1 cellular context compared by ENCODE assay signal in genomic region chr3:100075731-100076543, GRCh38.
TF ChIP-seq lines count a peak whose summit lies in the region.

No MANE protein-coding gene starts in this region.

TF ChIP-seq in HepG2, 621 proteins besides CTCF, POLR2A, EP300 and RAD21 (continued from another document and continues in another):
- TF ChIP-seq, protein P1, sequence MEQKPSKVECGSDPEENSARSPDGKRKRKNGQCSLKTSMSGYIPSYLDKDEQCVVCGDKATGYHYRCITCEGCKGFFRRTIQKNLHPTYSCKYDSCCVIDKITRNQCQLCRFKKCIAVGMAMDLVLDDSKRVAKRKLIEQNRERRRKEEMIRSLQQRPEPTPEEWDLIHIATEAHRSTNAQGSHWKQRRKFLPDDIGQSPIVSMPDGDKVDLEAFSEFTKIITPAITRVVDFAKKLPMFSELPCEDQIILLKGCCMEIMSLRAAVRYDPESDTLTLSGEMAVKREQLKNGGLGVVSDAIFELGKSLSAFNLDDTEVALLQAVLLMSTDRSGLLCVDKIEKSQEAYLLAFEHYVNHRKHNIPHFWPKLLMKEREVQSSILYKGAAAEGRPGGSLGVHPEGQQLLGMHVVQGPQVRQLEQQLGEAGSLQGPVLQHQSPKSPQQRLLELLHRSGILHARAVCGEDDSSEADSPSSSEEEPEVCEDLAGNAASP (CRISPR knock-in tag; IDR thresholded peaks at IDR 0.05; ENCODE audit: borderline replicate concordance), result peak; percentile 88; the same call in 1 of the 2 replicates
- TF ChIP-seq RFXAP (CRISPR knock-in tag; IDR thresholded peaks at IDR 0.05; ENCODE audit: borderline replicate concordance), result peak; percentile 17; the same call in 1 of the 2 replicates
- TF ChIP-seq MED13 (CRISPR knock-in tag; IDR thresholded peaks at IDR 0.05), result peak; percentile 94
- TF ChIP-seq POLR2AphosphoS2 (IDR thresholded peaks at IDR 0.05; ENCODE audit: low read depth, low read length), result no peak
- TF ChIP-seq, protein P2, sequence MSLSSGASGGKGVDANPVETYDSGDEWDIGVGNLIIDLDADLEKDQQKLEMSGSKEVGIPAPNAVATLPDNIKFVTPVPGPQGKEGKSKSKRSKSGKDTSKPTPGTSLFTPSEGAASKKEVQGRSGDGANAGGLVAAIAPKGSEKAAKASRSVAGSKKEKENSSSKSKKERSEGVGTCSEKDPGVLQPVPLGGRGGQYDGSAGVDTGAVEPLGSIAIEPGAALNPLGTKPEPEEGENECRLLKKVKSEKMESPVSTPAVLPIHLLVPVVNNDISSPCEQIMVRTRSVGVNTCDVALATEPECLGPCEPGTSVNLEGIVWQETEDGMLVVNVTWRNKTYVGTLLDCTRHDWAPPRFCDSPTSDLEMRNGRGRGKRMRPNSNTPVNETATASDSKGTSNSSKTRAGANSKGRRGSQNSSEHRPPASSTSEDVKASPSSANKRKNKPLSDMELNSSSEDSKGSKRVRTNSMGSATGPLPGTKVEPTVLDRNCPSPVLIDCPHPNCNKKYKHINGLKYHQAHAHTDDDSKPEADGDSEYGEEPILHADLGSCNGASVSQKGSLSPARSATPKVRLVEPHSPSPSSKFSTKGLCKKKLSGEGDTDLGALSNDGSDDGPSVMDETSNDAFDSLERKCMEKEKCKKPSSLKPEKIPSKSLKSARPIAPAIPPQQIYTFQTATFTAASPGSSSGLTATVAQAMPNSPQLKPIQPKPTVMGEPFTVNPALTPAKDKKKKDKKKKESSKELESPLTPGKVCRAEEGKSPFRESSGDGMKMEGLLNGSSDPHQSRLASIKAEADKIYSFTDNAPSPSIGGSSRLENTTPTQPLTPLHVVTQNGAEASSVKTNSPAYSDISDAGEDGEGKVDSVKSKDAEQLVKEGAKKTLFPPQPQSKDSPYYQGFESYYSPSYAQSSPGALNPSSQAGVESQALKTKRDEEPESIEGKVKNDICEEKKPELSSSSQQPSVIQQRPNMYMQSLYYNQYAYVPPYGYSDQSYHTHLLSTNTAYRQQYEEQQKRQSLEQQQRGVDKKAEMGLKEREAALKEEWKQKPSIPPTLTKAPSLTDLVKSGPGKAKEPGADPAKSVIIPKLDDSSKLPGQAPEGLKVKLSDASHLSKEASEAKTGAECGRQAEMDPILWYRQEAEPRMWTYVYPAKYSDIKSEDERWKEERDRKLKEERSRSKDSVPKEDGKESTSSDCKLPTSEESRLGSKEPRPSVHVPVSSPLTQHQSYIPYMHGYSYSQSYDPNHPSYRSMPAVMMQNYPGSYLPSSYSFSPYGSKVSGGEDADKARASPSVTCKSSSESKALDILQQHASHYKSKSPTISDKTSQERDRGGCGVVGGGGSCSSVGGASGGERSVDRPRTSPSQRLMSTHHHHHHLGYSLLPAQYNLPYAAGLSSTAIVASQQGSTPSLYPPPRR (CRISPR knock-in tag; IDR thresholded peaks at IDR 0.05; ENCODE audit: borderline replicate concordance), result peak; percentile 93
- TF ChIP-seq ZNF674 (CRISPR knock-in tag; IDR thresholded peaks at IDR 0.05; ENCODE audit: low read depth), result no peak
- TF ChIP-seq TEAD3 (CRISPR knock-in tag; optimal IDR thresholded peaks at IDR 0.05; ENCODE audit: borderline replicate concordance), result peak; percentile 81
- TF ChIP-seq ZSCAN12 (CRISPR knock-in tag; IDR thresholded peaks at IDR 0.05), result 0 out of 2 replicates have a peak, but pooled peaks have one; percentile 18
- TF ChIP-seq TBX2 (CRISPR knock-in tag; IDR thresholded peaks at IDR 0.05; ENCODE audit: borderline replicate concordance), result peak; percentile 79
- TF ChIP-seq ETV5 (CRISPR knock-in tag; IDR thresholded peaks at IDR 0.05; ENCODE audit: borderline replicate concordance), result peak; percentile 70; the same call in 1 of the 2 replicates
- TF ChIP-seq ATF7 (IDR thresholded peaks at IDR 0.05), result no peak
- TF ChIP-seq ATF7 (CRISPR knock-in tag; IDR thresholded peaks at IDR 0.05), result no peak
- peak; percentile 98 for TF ChIP-seq CREM (IDR thresholded peaks at IDR 0.05)
- no peak for TF ChIP-seq CREM (CRISPR knock-in tag; IDR thresholded peaks at IDR 0.05)
- no peak for TF ChIP-seq ZNF564 (CRISPR knock-in tag; IDR thresholded peaks at IDR 0.05)
- TF ChIP-seq EEA1 (CRISPR knock-in tag; IDR thresholded peaks at IDR 0.05; ENCODE audit: borderline replicate concordance), result no peak
- TF ChIP-seq, protein P3, sequence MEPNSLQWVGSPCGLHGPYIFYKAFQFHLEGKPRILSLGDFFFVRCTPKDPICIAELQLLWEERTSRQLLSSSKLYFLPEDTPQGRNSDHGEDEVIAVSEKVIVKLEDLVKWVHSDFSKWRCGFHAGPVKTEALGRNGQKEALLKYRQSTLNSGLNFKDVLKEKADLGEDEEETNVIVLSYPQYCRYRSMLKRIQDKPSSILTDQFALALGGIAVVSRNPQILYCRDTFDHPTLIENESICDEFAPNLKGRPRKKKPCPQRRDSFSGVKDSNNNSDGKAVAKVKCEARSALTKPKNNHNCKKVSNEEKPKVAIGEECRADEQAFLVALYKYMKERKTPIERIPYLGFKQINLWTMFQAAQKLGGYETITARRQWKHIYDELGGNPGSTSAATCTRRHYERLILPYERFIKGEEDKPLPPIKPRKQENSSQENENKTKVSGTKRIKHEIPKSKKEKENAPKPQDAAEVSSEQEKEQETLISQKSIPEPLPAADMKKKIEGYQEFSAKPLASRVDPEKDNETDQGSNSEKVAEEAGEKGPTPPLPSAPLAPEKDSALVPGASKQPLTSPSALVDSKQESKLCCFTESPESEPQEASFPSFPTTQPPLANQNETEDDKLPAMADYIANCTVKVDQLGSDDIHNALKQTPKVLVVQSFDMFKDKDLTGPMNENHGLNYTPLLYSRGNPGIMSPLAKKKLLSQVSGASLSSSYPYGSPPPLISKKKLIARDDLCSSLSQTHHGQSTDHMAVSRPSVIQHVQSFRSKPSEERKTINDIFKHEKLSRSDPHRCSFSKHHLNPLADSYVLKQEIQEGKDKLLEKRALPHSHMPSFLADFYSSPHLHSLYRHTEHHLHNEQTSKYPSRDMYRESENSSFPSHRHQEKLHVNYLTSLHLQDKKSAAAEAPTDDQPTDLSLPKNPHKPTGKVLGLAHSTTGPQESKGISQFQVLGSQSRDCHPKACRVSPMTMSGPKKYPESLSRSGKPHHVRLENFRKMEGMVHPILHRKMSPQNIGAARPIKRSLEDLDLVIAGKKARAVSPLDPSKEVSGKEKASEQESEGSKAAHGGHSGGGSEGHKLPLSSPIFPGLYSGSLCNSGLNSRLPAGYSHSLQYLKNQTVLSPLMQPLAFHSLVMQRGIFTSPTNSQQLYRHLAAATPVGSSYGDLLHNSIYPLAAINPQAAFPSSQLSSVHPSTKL (CRISPR knock-in tag; IDR thresholded peaks at IDR 0.05), result peak; percentile 94
- TF ChIP-seq E2F5 (CRISPR knock-in tag; conservative IDR thresholded peaks at IDR 0.05), result no peak
- TF ChIP-seq TOE1 (CRISPR knock-in tag; IDR thresholded peaks at IDR 0.05), result 0 out of 2 replicates have a peak, but pooled peaks have one; percentile 53
- peak; percentile 81 for TF ChIP-seq FOXO1 (CRISPR knock-in tag; IDR thresholded peaks at IDR 0.05)
- peak; percentile 91 for TF ChIP-seq GATAD2A (CRISPR knock-in tag; IDR thresholded peaks at IDR 0.05)
- TF ChIP-seq IKZF4 (CRISPR knock-in tag; IDR thresholded peaks at IDR 0.05; ENCODE audit: borderline replicate concordance, low read depth, not compliant biosample characterization), result no peak
- TF ChIP-seq ZBTB10 (CRISPR knock-in tag; IDR thresholded peaks at IDR 0.05; ENCODE audit: borderline replicate concordance), result 0 out of 2 replicates have a peak, but pooled peaks have one; percentile 14
- peak; percentile 51; the same call in 1 of the 2 replicates for TF ChIP-seq DMAP1 (CRISPR knock-in tag; IDR thresholded peaks at IDR 0.05)
- no peak for TF ChIP-seq ZNF33A (CRISPR knock-in tag; IDR thresholded peaks at IDR 0.05; ENCODE audit: borderline replicate concordance)
- TF ChIP-seq, protein P4, sequence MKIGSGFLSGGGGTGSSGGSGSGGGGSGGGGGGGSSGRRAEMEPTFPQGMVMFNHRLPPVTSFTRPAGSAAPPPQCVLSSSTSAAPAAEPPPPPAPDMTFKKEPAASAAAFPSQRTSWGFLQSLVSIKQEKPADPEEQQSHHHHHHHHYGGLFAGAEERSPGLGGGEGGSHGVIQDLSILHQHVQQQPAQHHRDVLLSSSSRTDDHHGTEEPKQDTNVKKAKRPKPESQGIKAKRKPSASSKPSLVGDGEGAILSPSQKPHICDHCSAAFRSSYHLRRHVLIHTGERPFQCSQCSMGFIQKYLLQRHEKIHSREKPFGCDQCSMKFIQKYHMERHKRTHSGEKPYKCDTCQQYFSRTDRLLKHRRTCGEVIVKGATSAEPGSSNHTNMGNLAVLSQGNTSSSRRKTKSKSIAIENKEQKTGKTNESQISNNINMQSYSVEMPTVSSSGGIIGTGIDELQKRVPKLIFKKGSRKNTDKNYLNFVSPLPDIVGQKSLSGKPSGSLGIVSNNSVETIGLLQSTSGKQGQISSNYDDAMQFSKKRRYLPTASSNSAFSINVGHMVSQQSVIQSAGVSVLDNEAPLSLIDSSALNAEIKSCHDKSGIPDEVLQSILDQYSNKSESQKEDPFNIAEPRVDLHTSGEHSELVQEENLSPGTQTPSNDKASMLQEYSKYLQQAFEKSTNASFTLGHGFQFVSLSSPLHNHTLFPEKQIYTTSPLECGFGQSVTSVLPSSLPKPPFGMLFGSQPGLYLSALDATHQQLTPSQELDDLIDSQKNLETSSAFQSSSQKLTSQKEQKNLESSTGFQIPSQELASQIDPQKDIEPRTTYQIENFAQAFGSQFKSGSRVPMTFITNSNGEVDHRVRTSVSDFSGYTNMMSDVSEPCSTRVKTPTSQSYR (CRISPR knock-in tag; IDR thresholded peaks at IDR 0.05; ENCODE audit: borderline replicate concordance), result peak; percentile 58
- TF ChIP-seq ZNF557 (CRISPR knock-in tag; IDR thresholded peaks at IDR 0.05), result no peak
- TF ChIP-seq ZKSCAN8 (CRISPR knock-in tag; IDR thresholded peaks at IDR 0.05; ENCODE audit: borderline replicate concordance), result peak; percentile 42; the same call in 1 of the 2 replicates
- peak; percentile 60 for TF ChIP-seq KAT8 (CRISPR knock-in tag; IDR thresholded peaks at IDR 0.05)
- no peak for TF ChIP-seq IRX3 (CRISPR knock-in tag; IDR thresholded peaks at IDR 0.05; ENCODE audit: borderline replicate concordance, low read depth)
- TF ChIP-seq PRDM10 (CRISPR knock-in tag; IDR thresholded peaks at IDR 0.05; ENCODE audit: low read depth), result no peak
- TF ChIP-seq GRHL1 (CRISPR knock-in tag; conservative IDR thresholded peaks at IDR 0.05), result no peak
- TF ChIP-seq ZBTB7B (CRISPR knock-in tag; IDR thresholded peaks at IDR 0.05), result 0 out of 2 replicates have a peak, but pooled peaks have one; percentile 15
- TF ChIP-seq MAX (IDR thresholded peaks at IDR 0.05), result peak; percentile 65; the same call in 1 of the 2 replicates
